Comparison of ENCODE assay signal across 10 cellular contexts in the genomic region with DNA sequence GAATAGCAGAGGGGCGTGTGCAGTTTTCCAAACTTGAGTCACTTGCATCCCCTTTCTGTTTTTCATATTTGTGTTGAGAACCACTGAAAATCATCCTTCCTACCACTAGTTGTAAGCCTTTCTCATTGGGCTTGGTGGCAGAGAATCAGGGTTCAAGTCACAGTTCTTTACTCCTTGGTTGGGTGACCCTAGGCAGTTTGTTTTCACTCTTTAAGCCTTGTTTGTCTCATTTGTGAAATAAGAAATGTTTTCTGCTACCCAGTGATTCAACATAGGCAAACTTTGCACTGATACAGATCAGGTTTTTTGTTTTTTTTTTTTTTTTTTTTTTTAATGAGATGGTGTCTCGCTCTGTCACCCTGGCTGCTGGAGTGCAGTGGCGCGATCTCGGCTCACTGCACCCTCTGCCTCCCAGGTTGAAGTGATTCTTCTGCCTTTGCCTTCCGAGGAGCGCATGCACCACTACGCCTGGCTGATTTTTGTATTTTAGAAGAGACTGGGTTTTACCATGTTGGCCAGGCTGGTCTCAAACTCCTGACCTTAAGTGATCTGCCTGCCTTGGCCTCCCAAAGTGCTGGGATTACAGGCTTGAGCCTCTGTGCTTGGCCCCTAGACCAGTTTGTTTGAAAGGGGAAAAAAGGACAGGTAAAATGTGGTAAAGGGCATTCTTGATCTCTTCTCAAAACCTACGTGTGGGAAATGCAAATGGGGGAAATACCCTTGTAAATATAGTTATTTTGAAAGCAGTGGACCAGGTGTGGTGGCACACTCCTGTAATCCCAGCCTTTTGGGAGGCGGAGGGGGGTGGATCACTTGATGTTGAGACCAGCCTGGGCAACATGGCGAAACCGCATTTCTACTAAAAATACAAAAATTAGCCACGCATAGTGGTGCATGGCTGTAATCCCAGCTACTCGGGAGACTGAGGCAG. TPM values are rescaled to one million over a fixed set of nuclear protein-coding genes. Genes with fewer than 3 reads are reported as not detected.
DNase-seq lines count a peak whose midpoint lies in the region; ATAC-seq, FAIRE-seq and TF ChIP-seq lines count a peak whose summit lies in the region.
"Had no signal": no experiment of that assay in that cellular context is flagged by ENCODE, and none has a peak within 500 bp of the region (broad histone marks: within the 10 kb centered on the region; RNA-seq: fewer than 3 reads in every experiment).

No MANE protein-coding gene starts in this region.

- H3K27me3 Mint-ChIP-seq in H9 (ENCODE audit: low read depth) = no peaks in the 10 kb centered on the region
- no peaks in the 10 kb centered on the region for H3K27me3 Mint-ChIP-seq in memory B cell

- H3K56ac ChIP-seq in H9 (ENCODE audit: insufficient read length, low read depth, low read length) = no peak overlapping the region

- intact Hi-C loops in K562 (cut with micrococcal nuclease) = loop anchor here (5.0 kb wide), 3 partner anchors 56 to 106 kb away; a partner anchor contains a TSS

- H2AK5ac ChIP-seq in H9 (ENCODE audit: insufficient read length, low read length) = no peak overlapping the region

- peaks cover 63% of the 10 kb centered on the region; the same call in 1 of the 2 replicates for H3K79me2 ChIP-seq in H9 (ENCODE audit: insufficient read depth, low read length)
- peaks cover 77% of the 10 kb centered on the region for H3K79me2 ChIP-seq in K562 (ENCODE audit: control insufficient read depth, insufficient read depth, low read length)

- peaks cover 3% of the 10 kb centered on the region; the same call in 2 of the 3 replicates for H3K36me3 ChIP-seq in K562 (ENCODE audit: control insufficient read depth, insufficient read depth, low read length)

- no peaks in the 10 kb centered on the region for H3K27me3 ChIP-seq in H9 (ENCODE audit: insufficient read depth, low read length)
- no peaks in the 10 kb centered on the region for H3K27me3 ChIP-seq in K562 (ENCODE audit: control insufficient read depth in 2 of 2, insufficient read depth in 2 of 2, low read length in 2 of 2)

- no peak overlapping the region for H2BK20ac ChIP-seq in H9 (ENCODE audit: low read depth, low read length, poor library complexity, severe bottlenecking)

- H4K20me1 ChIP-seq in H9 (ENCODE audit: control insufficient read depth, insufficient read depth, insufficient read length) (no peaks in the 10 kb centered on the region), K562 (replicated peaks; ENCODE audit: control insufficient read depth, insufficient read depth, low read length) (peaks cover 9% of the 10 kb centered on the region; the same call in 1 of the 2 replicates)

- H3K9me1 ChIP-seq in K562 (ENCODE audit: control insufficient read depth, insufficient read depth, low read length) = no peaks in the 10 kb centered on the region

- H4K8ac ChIP-seq in H9 (replicated peaks; ENCODE audit: insufficient read length, low read depth, low read length) = no peak overlapping the region

- no peak overlapping the region for H2BK120ac ChIP-seq in H9 (ENCODE audit: low read depth, low read length, poor library complexity, severe bottlenecking)

- H2BK5ac ChIP-seq in H9 (ENCODE audit: insufficient read length, low read length) = no peak overlapping the region

- H3T11ph ChIP-seq in H9 (ENCODE audit: low read length) = no peak overlapping the region

- no peak overlapping the region for H4K5ac ChIP-seq in H9 (ENCODE audit: insufficient read length, low read depth, low read length)

- WGBS in A549 (ENCODE audit: missing lambda C conversion rate) = 95% methylated on average over 14 of the region's 14 CpGs
- no CpG with 5 or more reads among the region's 14 CpGs for WGBS in H9 (ENCODE audit: extremely low coverage, insufficient read length, low lambda C conversion rate)
- WGBS in K562 (ENCODE audit: insufficient coverage, low coverage, missing lambda C conversion rate) = 82% methylated on average over 14 of the region's 14 CpGs

- peak overlapping the region; percentile 91 to 95 for H3K4me3 Mint-ChIP-seq in H9
- H3K4me3 Mint-ChIP-seq in memory B cell = peak overlapping the region; percentile 92

- peaks cover 5% of the 10 kb centered on the region for H3K23me2 ChIP-seq in H9 (ENCODE audit: insufficient read length, low read depth, low read length, poor library complexity, severe bottlenecking)

- no peak for DNase-seq in A549 (ENCODE audit: low read depth in 1 of 2, low spot score in 1 of 2)
- no peak for DNase-seq in H9
- DNase-seq in K562 (ENCODE audit: extremely low read depth in 1 of 4, low spot score in 3 of 4) = no peak
- DNase-seq in memory B cell (ENCODE audit: low spot score in 2 of 2) = peak; percentile 61 to 66
- no peak for DNase-seq in NCI-H1105 treated with DMSO at 0.1 percent for 48 hours (lab: John Stamatoyannopoulos, UW)
- DNase-seq in SIG-M5 treated with dmso at 0.1 percent for 504 hours (lab: John Stamatoyannopoulos, UW; ENCODE audit: unreplicated experiment) = no peak
- DNase-seq in HCEC 1CT = no peak
- DNase-seq: activated effector memory CD4-positive, alpha-beta T cell treated with anti-CD3 and anti-CD28 coated beads, Interleukin-2, amount 50 U/mL, for 16 hours; head of caudate nucleus had no signal

- H3K23ac ChIP-seq in H9 (ENCODE audit: insufficient read length, low read depth, low read length) = no peak overlapping the region

- ATAC-seq in A549 (no peak), K562 (no peak), memory B cell (ENCODE audit: low read depth) (peak; percentile 44), HG03039 (IDR thresholded peaks at IDR 0.05; ENCODE audit: unreplicated experiment) (no peak)

- no peak overlapping the region for H4K91ac ChIP-seq in H9 (ENCODE audit: insufficient read length, low read depth, low read length)

- no peak overlapping the region for H2BK15ac ChIP-seq in H9 (ENCODE audit: low read depth, low read length)

- H2AFZ ChIP-seq in H9 (ENCODE audit: low read length) (no peak overlapping the region), K562 (ENCODE audit: low read depth, low read length) (no peak overlapping the region)

- CTCF ChIA-PET in A549 (lab: Yijun Ruan, JAX) (interaction anchor here (0.7 to 0.8 kb wide), 2 partner anchors 60 to 99 kb away, joined by 3 read pairs; no protein-coding TSS in a partner anchor), K562 (lab: Yijun Ruan, JAX; ENCODE audit: low intra/inter-chr PET ratio) (no interaction called here)

- peaks cover 23 to 44% (median 30%) of the 10 kb centered on the region in 3 experiments for H3K36me3 Mint-ChIP-seq in H9 (ENCODE audit: insufficient read depth in 1 of 3, low read depth in 3 of 3)
- H3K36me3 Mint-ChIP-seq in memory B cell = peaks cover 3% of the 10 kb centered on the region

- peak overlapping the region; percentile 9; the same call in 2 of the 3 replicates for H3K4me2 ChIP-seq in A549
- peak overlapping the region; percentile 18 for H3K4me2 ChIP-seq in H9 (ENCODE audit: insufficient read depth, insufficient read length, low read length)
- H3K4me2 ChIP-seq in K562 (ENCODE audit: insufficient read depth, low read length) = peak overlapping the region; percentile 39

- in situ Hi-C loops in K562 (cut with MboI) = no loop called here

- no peak overlapping the region for H3K18ac ChIP-seq in H9 (ENCODE audit: insufficient read length, low read depth, low read length)

- no TSS peak for BruUV-seq in K562 (replicated peaks; lab: Mats Ljungman, UMichigan)

- FAIRE-seq in A549 (lab: Jason Lieb, UNC) (no peak), K562 (lab: Jason Lieb, UNC) (no peak)

- POLR2A ChIA-PET in A549 (lab: Yijun Ruan, JAX) (no interaction called here), K562 (lab: Yijun Ruan, JAX) (interaction anchor here (0.5 to 3.7 kb wide), 10 partner anchors 8 to 79 kb away, joined by 3 to 28 read pairs (median 6); no protein-coding TSS in a partner anchor)

- peaks cover 28% of the 10 kb centered on the region for H3K4me1 ChIP-seq in A549
- H3K4me1 ChIP-seq in H9 (ENCODE audit: insufficient read depth, low read length) = peaks cover 9% of the 10 kb centered on the region
- peaks cover 22 to 29% of the 10 kb centered on the region in 2 experiments for H3K4me1 ChIP-seq in K562 (replicated peaks in 1 of 2; ENCODE audit: control insufficient read depth in 2 of 2, insufficient read depth in 2 of 2, low read length in 2 of 2)

- H3K9ac ChIP-seq in H9 (ENCODE audit: extremely low read depth, insufficient read length, low read length) = no peak overlapping the region
- no peak overlapping the region for H3K9ac ChIP-seq in K562 (ENCODE audit: insufficient read depth in 1 of 2, low read depth in 2 of 2, low read length in 2 of 2)

- peaks cover 2% of the 10 kb centered on the region for H3K79me1 ChIP-seq in H9 (ENCODE audit: insufficient read depth, low read depth, low read length, poor library complexity, severe bottlenecking)

- H3K4me3 ChIP-seq in A549 (no peak overlapping the region), K562 (no peak overlapping the region)

- H2BK12ac ChIP-seq in H9 (ENCODE audit: insufficient read length, low read depth, low read length) = no peak overlapping the region

- H3K9me3 ChIP-seq in A549 = no peaks in the 10 kb centered on the region
- H3K9me3 ChIP-seq in H9 (ENCODE audit: control insufficient read depth, low read depth, low read length) = no peaks in the 10 kb centered on the region
- H3K9me3 ChIP-seq in K562 (replicated peaks; ENCODE audit: control insufficient read depth, insufficient read depth, low read depth, low read length) = no peaks in the 10 kb centered on the region

- no peak overlapping the region for H3K27ac ChIP-seq in A549
- H3K27ac ChIP-seq in H9 (ENCODE audit: insufficient read length, low read depth, low read length) = no peak overlapping the region
- no peak overlapping the region for H3K27ac ChIP-seq in K562 (ENCODE audit: extremely low read depth, low read depth, low read length)

- TF ChIP-seq RAD21 in A549 (conservative IDR thresholded peaks at IDR 0.05 in 1 of 2, IDR thresholded peaks at IDR 0.05 in 1 of 2) (no peak), K562 (CRISPR knock-in tag; conservative IDR thresholded peaks at IDR 0.05 in 1 of 2, IDR thresholded peaks at IDR 0.05 in 1 of 2) (no peak)

- no peak for TF ChIP-seq CTCF in A549 (IDR thresholded peaks at IDR 0.05)
- no peak for TF ChIP-seq CTCF in H9 (conservative IDR thresholded peaks at IDR 0.05)
- no peak for TF ChIP-seq CTCF in K562 (IDR thresholded peaks at IDR 0.05 in 2 of 3, conservative IDR thresholded peaks at IDR 0.05 in 1 of 3; ENCODE audit: insufficient read depth in 2 of 3, low read depth in 1 of 3, low read length in 3 of 3)

- H3K4me1 Mint-ChIP-seq in H9 = peaks cover 45 to 55% of the 10 kb centered on the region in 2 experiments
- H3K4me1 Mint-ChIP-seq in memory B cell = peaks cover 37% of the 10 kb centered on the region

- no peak overlapping the region for H3K4ac ChIP-seq in H9 (ENCODE audit: low read depth, low read length)

- H3K27ac Mint-ChIP-seq in H9 = peak overlapping the region in 2 of 3 experiments; percentile 73 to 76; a peak in 4 of 7 replicates
- H3K27ac Mint-ChIP-seq in memory B cell = peak overlapping the region; percentile 100

- no peak overlapping the region for H3K14ac ChIP-seq in H9 (ENCODE audit: insufficient read depth, low read length)

- no peak for TF ChIP-seq EP300 in A549 (IDR thresholded peaks at IDR 0.05)
- TF ChIP-seq EP300 in K562 (IDR thresholded peaks at IDR 0.05; ENCODE audit: low read length) = no peak

- H3K9me3 Mint-ChIP-seq in H9 = no peaks in the 10 kb centered on the region; a peak in 2 of 5 replicates
- no peaks in the 10 kb centered on the region for H3K9me3 Mint-ChIP-seq in memory B cell

- TF ChIP-seq POLR2A in A549 (IDR thresholded peaks at IDR 0.05; ENCODE audit: low read length) = no peak
- no peak for TF ChIP-seq POLR2A in K562 (conservative IDR thresholded peaks at IDR 0.05)

RNA-seq across cellular contexts. Expression of a gene that starts 3.2 kb away (rescaled TPM):
- polyA plus RNA-seq in A549 (2011; rRNA removed) (85.4 and 97.4 TPM in 2 replicates), A549 (2017; fragmentation: RNase III; extraction: RNeasy Plus Mini Kit Qiagen cat#74134 plus additional on column Dnase treatment) (52.0 to 54.4 TPM (median 52.1 TPM) in 3 replicates), K562 (2011; rRNA removed) (21.0 and 22.9 TPM in 2 replicates), K562 (2014; fragmentation: Illumina TruSeq; extraction: Trizol) (52.6 and 58.3 TPM in 2 replicates), K562 (2014; fragmentation: Nextera tagmentation; extraction: Ambion mirVana) (10 to 100 TPM; 16.0 to 18.9 TPM), K562 (2014; rRNA removed) (33.8 and 38.4 TPM in 2 replicates)
- 12.8 and 14.1 TPM in 2 replicates for polyA plus RNA-seq in A549 (2012; cell fraction: cytosol; rRNA removed)
- 6.8 and 9.2 TPM in 2 replicates for polyA plus RNA-seq in A549 (2012; cell fraction: nucleus; rRNA removed)
- 20.5 and 21.3 TPM in 2 replicates for polyA minus RNA-seq in A549 (2011; rRNA and poly(A)+ RNA removed)
- total RNA-seq in H9 (2021) (230 and 240 TPM in 2 replicates), K562 (2014; rRNA removed) (31.8 and 34.6 TPM in 2 replicates), K562 (2014; rRNA removed; fragmentation: Illumina TruSeq; extraction: Trizol) (58.3 and 71.7 TPM in 2 replicates), K562 (2015; rRNA removed; fragmentation: Illumina TruSeq; extraction: Trizol) (35.6 and 39.1 TPM in 2 replicates), K562 (2021) (64.5 and 67.5 TPM in 2 replicates)
- 12.8 and 26.9 TPM in 2 replicates for total RNA-seq in K562 (2011; cell fraction: chromatin; rRNA removed; ENCODE audit: low replicate concordance)
- 9.8 and 13.6 TPM in 2 replicates for total RNA-seq in K562 (2011; cell fraction: nucleolus; rRNA removed)
- total RNA-seq in K562 (2011; cell fraction: nucleoplasm; rRNA removed) = 20.3 and 22.9 TPM in 2 replicates
- polyA plus RNA-seq in K562 (2011; cell fraction: cytosol; rRNA removed) = 7.4 and 14.6 TPM in 2 replicates
- polyA plus RNA-seq in K562 (2011; cell fraction: nucleus; rRNA removed) = 6.9 and 12.6 TPM in 2 replicates
- polyA plus RNA-seq in K562 (2012) = 37.3 and 89.5 TPM in 2 replicates
- 15.9 and 25.4 TPM in 2 replicates for polyA minus RNA-seq in K562 (2011; rRNA and poly(A)+ RNA removed)
- 13.6 and 16.5 TPM in 2 replicates for polyA minus RNA-seq in K562 (2011; cell fraction: cytosol; rRNA and poly(A)+ RNA removed)
- polyA minus RNA-seq in K562 (2011; cell fraction: nucleus; rRNA and poly(A)+ RNA removed) = 8.1 and 16.3 TPM in 2 replicates

Comparison
In these comparisons a context has a peak if more than half of its experiments do, and no peak if none do; other contexts are left out.
1. DNase-seq: peak in memory B cell (2 of 2); none in A549 (0 of 2), H9 (single experiment), K562 (0 of 4), NCI-H1105 treated with DMSO at 0.1 percent for 48 hours (single experiment), SIG-M5 treated with dmso at 0.1 percent for 504 hours (single experiment) and HCEC 1CT (single experiment).
2. Peak in every context shown above with its lines, with median percentiles within 50 percentile points of each other: H3K4me2 ChIP-seq.